In genomic region chr5:175526691-175527090, GRCh38 we compare ENCODE assay signal across 19 cellular contexts.
"Had no signal": no experiment of that assay in that cellular context is flagged by ENCODE, and none has a peak within 500 bp of the region (broad histone marks: within the 10 kb centered on the region; RNA-seq: fewer than 3 reads in every experiment).

No MANE protein-coding gene starts in this region.

- H3K27me3 Mint-ChIP-seq: activated T-helper 17 cell treated with anti-CD3 and anti-CD28 coated beads, Interleukin-2, amount 50 U/mL, for 72 hours; brain; central memory CD8-positive, alpha-beta T cell had no signal

- H3K4me3 ChIP-seq: coronary artery, lung, smooth muscle cell, upper lobe of right lung had no signal

- ATAC-seq: activated T-helper 17 cell treated with anti-CD3 and anti-CD28 coated beads, Interleukin-2, amount 50 U/mL, for 72 hours; sciatic nerve; stimulated activated effector memory CD8-positive, alpha-beta T cell treated with anti-CD3 and anti-CD28 coated beads, Interleukin-12 subunit alpha, Interleukin-12 subunit beta, amount 100 ng/mL, for 72 hours; upper lobe of right lung had no signal

- H3K9me3 ChIP-seq: upper lobe of right lung had no signal

- H3K4me1 ChIP-seq: upper lobe of right lung had no signal

- DNase-seq: activated CD4-positive, alpha-beta T cell treated with anti-CD3 and anti-CD28 coated beads, Interleukin-2, amount 50 U/mL, for 4 hours; activated CD4-positive, CD25-positive, alpha-beta regulatory T cell; anterior cingulate cortex; effector CD4-positive, alpha-beta T cell; hypothalamus; Right ventricle myocardium superior; stimulated activated CD4-positive, alpha-beta T cell treated with anti-CD3 and anti-CD28 coated beads, Interleukin-4, amount 100 ng/mL, for 24 hours; SW 1271; T-helper 9 cell; upper lobe of right lung had no signal

- H3K27ac ChIP-seq: coronary artery, upper lobe of right lung had no signal

- H3K9me3 Mint-ChIP-seq: activated T-helper 17 cell treated with anti-CD3 and anti-CD28 coated beads, Interleukin-2, amount 50 U/mL, for 72 hours; brain; central memory CD8-positive, alpha-beta T cell; nephron; stimulated activated effector memory CD8-positive, alpha-beta T cell treated with anti-CD3 and anti-CD28 coated beads, Interleukin-12 subunit alpha, Interleukin-12 subunit beta, amount 100 ng/mL, for 72 hours had no signal

- H3K4me2 ChIP-seq: smooth muscle cell had no signal

- H3K4me1 Mint-ChIP-seq: brain, nephron had no signal

- H3K4me3 Mint-ChIP-seq: activated T-helper 17 cell treated with anti-CD3 and anti-CD28 coated beads, Interleukin-2, amount 50 U/mL, for 72 hours; brain; central memory CD8-positive, alpha-beta T cell; nephron; stimulated activated effector memory CD8-positive, alpha-beta T cell treated with anti-CD3 and anti-CD28 coated beads, Interleukin-12 subunit alpha, Interleukin-12 subunit beta, amount 100 ng/mL, for 72 hours had no signal

- H3K27ac Mint-ChIP-seq: nephron; stimulated activated effector memory CD8-positive, alpha-beta T cell treated with anti-CD3 and anti-CD28 coated beads, Interleukin-12 subunit alpha, Interleukin-12 subunit beta, amount 100 ng/mL, for 72 hours had no signal

- H3K27me3 ChIP-seq: upper lobe of right lung had no signal
